ENCODE assay signal across 9 cellular contexts in genomic region chr7:2357165-2357564, GRCh38. TPM values are rescaled to one million over a fixed set of nuclear protein-coding genes. Genes with fewer than 3 reads are reported as not detected.
A peak's percentile ranks its signal among the peaks of the same experiment; 100 is the strongest.
DNase-seq lines count a peak whose midpoint lies in the region; ATAC-seq lines count a peak whose summit lies in the region.
"Had no signal": no experiment of that assay in that cellular context is flagged by ENCODE, and none has a peak within 500 bp of the region (broad histone marks: within the 10 kb centered on the region; RNA-seq: fewer than 3 reads in every experiment).

No MANE protein-coding gene starts in this region.

- peaks cover 18% of the 10 kb centered on the region for H3K36me3 Mint-ChIP-seq in activated naive CD8-positive, alpha-beta T cell treated with anti-CD3 and anti-CD28 coated beads, Interleukin-2, amount 10 ng/mL, durations not matched to agents 7 days and 5 days
- peaks cover 12% of the 10 kb centered on the region for H3K36me3 Mint-ChIP-seq in natural killer cell treated with Interleukin-12 subunit alpha and Interleukin-12 subunit beta and Interleukin-15 and Interleukin-18, amount 100 ng/mL, for 72 hours

- no peak for ATAC-seq in activated naive CD8-positive, alpha-beta T cell treated with anti-CD3 and anti-CD28 coated beads, Interleukin-2, amount 10 ng/mL, durations not matched to agents 7 days and 5 days (ENCODE audit: low read depth)
- no peak for ATAC-seq in natural killer cell treated with Interleukin-12 subunit alpha and Interleukin-12 subunit beta and Interleukin-15 and Interleukin-18, amount 100 ng/mL, for 72 hours
- no peak for ATAC-seq in GM21825 (IDR thresholded peaks at IDR 0.05; ENCODE audit: unreplicated experiment)

- DNase-seq in COLO668 (lab: John Stamatoyannopoulos, UW; ENCODE audit: unreplicated experiment), result peak; percentile 25
- DNase-seq in HuH-7.5 (ENCODE audit: low spot score), result peak; percentile 5
- no peak for DNase-seq in activated naive CD8-positive, alpha-beta T cell treated with anti-CD3 and anti-CD28 coated beads, Interleukin-2, amount 10 ng/mL, durations not matched to agents 7 days and 5 days
- no peak for DNase-seq in natural killer cell treated with Interleukin-12 subunit alpha and Interleukin-12 subunit beta and Interleukin-15 and Interleukin-18, amount 100 ng/mL, for 72 hours (ENCODE audit: low spot score)
- DNase-seq in stimulated activated CD8-positive, alpha-beta memory T cell treated with anti-CD3 and anti-CD28 coated beads, Interleukin-4, amount 100 ng/mL, for 48 hours, result no peak
- no peak for DNase-seq in A172 (ENCODE audit: low spot score)
- DNase-seq in NCI-H1092 (lab: John Stamatoyannopoulos, UW), result no peak
- DNase-seq: sigmoid colon had no signal

- H3K27ac Mint-ChIP-seq in activated naive CD8-positive, alpha-beta T cell treated with anti-CD3 and anti-CD28 coated beads, Interleukin-2, amount 10 ng/mL, durations not matched to agents 7 days and 5 days, result no peak overlapping the region
- peak overlapping the region; percentile 8 to 20 for H3K27ac Mint-ChIP-seq in natural killer cell treated with Interleukin-12 subunit alpha and Interleukin-12 subunit beta and Interleukin-15 and Interleukin-18, amount 100 ng/mL, for 72 hours

- peak overlapping the region; percentile 37 for H3K4me3 Mint-ChIP-seq in activated naive CD8-positive, alpha-beta T cell treated with anti-CD3 and anti-CD28 coated beads, Interleukin-2, amount 10 ng/mL, durations not matched to agents 7 days and 5 days
- H3K4me3 Mint-ChIP-seq in natural killer cell treated with Interleukin-12 subunit alpha and Interleukin-12 subunit beta and Interleukin-15 and Interleukin-18, amount 100 ng/mL, for 72 hours, result peak overlapping the region; percentile 52

- H3K4me1 Mint-ChIP-seq in activated naive CD8-positive, alpha-beta T cell treated with anti-CD3 and anti-CD28 coated beads, Interleukin-2, amount 10 ng/mL, durations not matched to agents 7 days and 5 days, result peaks cover 29% of the 10 kb centered on the region
- H3K4me1 Mint-ChIP-seq in natural killer cell treated with Interleukin-12 subunit alpha and Interleukin-12 subunit beta and Interleukin-15 and Interleukin-18, amount 100 ng/mL, for 72 hours (ENCODE audit: low read depth in 2 of 2), result peaks cover 33 to 36% of the 10 kb centered on the region in 2 donors

- no peaks in the 10 kb centered on the region for H3K9me3 Mint-ChIP-seq in activated naive CD8-positive, alpha-beta T cell treated with anti-CD3 and anti-CD28 coated beads, Interleukin-2, amount 10 ng/mL, durations not matched to agents 7 days and 5 days
- H3K9me3 Mint-ChIP-seq in natural killer cell treated with Interleukin-12 subunit alpha and Interleukin-12 subunit beta and Interleukin-15 and Interleukin-18, amount 100 ng/mL, for 72 hours, result no peaks in the 10 kb centered on the region

- POLR2A ChIA-PET in activated naive CD8-positive, alpha-beta T cell treated with anti-CD3 and anti-CD28 coated beads, Interleukin-2, amount 10 ng/mL, durations not matched to agents 7 days and 5 days (lab: Charles Lee), result interaction anchor here (0.8 kb wide), 1 partner anchor 49 kb away, joined by 5 read pairs; no protein-coding TSS in a partner anchor

- no peaks in the 10 kb centered on the region for H3K27me3 Mint-ChIP-seq in activated naive CD8-positive, alpha-beta T cell treated with anti-CD3 and anti-CD28 coated beads, Interleukin-2, amount 10 ng/mL, durations not matched to agents 7 days and 5 days
- no peaks in the 10 kb centered on the region for H3K27me3 Mint-ChIP-seq in natural killer cell treated with Interleukin-12 subunit alpha and Interleukin-12 subunit beta and Interleukin-15 and Interleukin-18, amount 100 ng/mL, for 72 hours

RNA-seq across cellular contexts. Expression of gene EIF3B, which starts 2.5 kb away (rescaled TPM):
- 100 to 1,000 TPM; 152 to 154 TPM for total RNA-seq in activated naive CD8-positive, alpha-beta T cell treated with anti-CD3 and anti-CD28 coated beads, Interleukin-2, amount 10 ng/mL, durations not matched to agents 7 days and 5 days
- 100 to 1,000 TPM; 229 to 348 TPM for total RNA-seq in natural killer cell treated with Interleukin-12 subunit alpha and Interleukin-12 subunit beta and Interleukin-15 and Interleukin-18, amount 100 ng/mL, for 72 hours
- total RNA-seq in A172 (2014; rRNA removed; shearing (Covaris generic)), result 228 and 229 TPM in 2 replicates

RNA-seq across cellular contexts. Expression of gene SNX8, which starts 42.9 kb away (rescaled TPM):
- 10 to 100 TPM; 18.6 to 22.1 TPM for total RNA-seq in activated naive CD8-positive, alpha-beta T cell treated with anti-CD3 and anti-CD28 coated beads, Interleukin-2, amount 10 ng/mL, durations not matched to agents 7 days and 5 days
- 10 to 100 TPM; 28.9 to 34.5 TPM for total RNA-seq in natural killer cell treated with Interleukin-12 subunit alpha and Interleukin-12 subunit beta and Interleukin-15 and Interleukin-18, amount 100 ng/mL, for 72 hours
- total RNA-seq in A172 (2014; rRNA removed; shearing (Covaris generic)), result 27.2 and 36.2 TPM in 2 replicates

RNA-seq across cellular contexts. Expression of gene CHST12, which starts 46.2 kb away (rescaled TPM):
- total RNA-seq in activated naive CD8-positive, alpha-beta T cell treated with anti-CD3 and anti-CD28 coated beads, Interleukin-2, amount 10 ng/mL, durations not matched to agents 7 days and 5 days, result 10 to 100 TPM; 49.5 to 51.1 TPM
- total RNA-seq in natural killer cell treated with Interleukin-12 subunit alpha and Interleukin-12 subunit beta and Interleukin-15 and Interleukin-18, amount 100 ng/mL, for 72 hours, result 10 to 100 TPM; 29.6 to 31.7 TPM
- total RNA-seq in A172 (2014; rRNA removed; shearing (Covaris generic)), result 9.8 and 17.3 TPM in 2 replicates

Comparison
In these comparisons a context has a peak if more than half of its experiments do, and no peak if none do; other contexts are left out.
1. DNase-seq: peak in COLO668 (single experiment) and HuH-7.5 (single experiment); none in activated naive CD8-positive, alpha-beta T cell treated with anti-CD3 and anti-CD28 coated beads, Interleukin-2, amount 10 ng/mL, durations not matched to agents 7 days and 5 days (single experiment), natural killer cell treated with Interleukin-12 subunit alpha and Interleukin-12 subunit beta and Interleukin-15 and Interleukin-18, amount 100 ng/mL, for 72 hours (single experiment), stimulated activated CD8-positive, alpha-beta memory T cell treated with anti-CD3 and anti-CD28 coated beads, Interleukin-4, amount 100 ng/mL, for 48 hours (single experiment), A172 (single experiment) and NCI-H1092 (single experiment).